ENCODE assay signal across 9 cellular contexts in the genomic region with DNA sequence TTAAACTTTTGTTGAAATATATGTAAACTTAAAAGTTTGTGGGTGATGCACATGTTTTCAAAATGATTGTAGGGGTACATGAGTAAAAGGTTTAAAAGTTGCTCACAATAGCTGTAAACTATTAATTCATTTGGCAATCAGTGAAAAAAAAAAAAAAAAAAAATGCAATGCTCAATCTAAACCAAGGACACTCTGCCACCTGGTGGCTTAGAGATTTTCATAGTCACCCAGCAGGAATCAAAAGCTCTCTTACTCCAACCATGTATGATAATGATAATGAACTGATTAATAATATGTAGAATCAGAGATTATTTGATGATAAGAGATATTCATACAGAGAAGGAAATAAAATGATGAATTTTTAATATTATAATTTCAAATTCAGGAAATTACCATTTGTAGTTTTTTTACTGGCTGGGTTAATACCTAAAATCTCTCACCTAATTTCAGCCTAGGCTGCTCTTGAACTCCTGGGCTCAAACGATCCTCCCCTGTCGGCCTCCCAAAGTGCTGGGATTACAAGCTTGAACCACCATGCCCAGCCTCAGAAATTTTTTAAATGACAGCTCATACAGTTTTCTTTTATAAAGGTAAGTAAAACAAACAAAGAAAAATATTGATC. TPM values are rescaled to one million over a fixed set of nuclear protein-coding genes. Genes with fewer than 3 reads are reported as not detected.
DNase-seq lines count a peak whose midpoint lies in the region; ATAC-seq and TF ChIP-seq lines count a peak whose summit lies in the region.
"Had no signal": no experiment of that assay in that cellular context is flagged by ENCODE, and none has a peak within 500 bp of the region (broad histone marks: within the 10 kb centered on the region; RNA-seq: fewer than 3 reads in every experiment).

No MANE protein-coding gene starts in this region.

- no peaks in the 10 kb centered on the region for H3F3A ChIP-seq in SU-DHL-6 (ENCODE audit: insufficient read depth)

- H3K36me3 ChIP-seq in SU-DHL-6 (ENCODE audit: low read length), result no peaks in the 10 kb centered on the region
- H3K36me3 ChIP-seq: BLaER1 treated with 17β-estradiol and CSF1 and Interleukin-3, amounts not matched to agents 10 nM and 100 nM had no signal

- no peak overlapping the region for H2AFZ ChIP-seq in SU-DHL-6 (ENCODE audit: low read depth, low read length, severe bottlenecking)

- no peaks in the 10 kb centered on the region for H3K4me1 ChIP-seq in foreskin keratinocyte

- ATAC-seq in foreskin keratinocyte (no peak), sciatic nerve (peak; percentile 38)

- H3K27ac ChIP-seq in SU-DHL-6 (ENCODE audit: low read depth, low read length) (no peak overlapping the region), foreskin keratinocyte (no peak overlapping the region)
- H3K27ac ChIP-seq: BLaER1 treated with 17β-estradiol and CSF1 and Interleukin-3, amounts not matched to agents 10 nM and 100 nM had no signal

- TF ChIP-seq RAD21 in Ishikawa (IDR thresholded peaks at IDR 0.05; ENCODE audit: low read depth), result peak; percentile 89

- TF ChIP-seq CTCF in SU-DHL-6 (IDR thresholded peaks at IDR 0.05; ENCODE audit: insufficient read depth, low read length, poor library complexity, severe bottlenecking) (peak; percentile 54), foreskin keratinocyte (conservative IDR thresholded peaks at IDR 0.05) (peak; percentile 70)

- no peak overlapping the region for H3K4me3 ChIP-seq in SU-DHL-6 (ENCODE audit: insufficient read depth, low read length, poor library complexity, severe bottlenecking)
- H3K4me3 ChIP-seq: BLaER1 treated with 17β-estradiol and CSF1 and Interleukin-3, amounts not matched to agents 10 nM and 100 nM had no signal

- H3K9ac ChIP-seq in SU-DHL-6 (ENCODE audit: low read length), result no peak overlapping the region
- H3K9ac ChIP-seq: BLaER1 treated with 17β-estradiol and CSF1 and Interleukin-3, amounts not matched to agents 10 nM and 100 nM had no signal

- DNase-seq in NCI-H1436 (lab: John Stamatoyannopoulos, UW), result peak; percentile 1
- DNase-seq in NCI-H1436 treated with DMSO at 0.1 percent for 48 hours (lab: John Stamatoyannopoulos, UW), result no peak
- DNase-seq in foreskin keratinocyte, result peak in 1 of 2 donors; percentile 6
- no peak for DNase-seq in sciatic nerve (ENCODE audit: low spot score)
- DNase-seq in effector CD4-positive, alpha-beta T cell, result no peak
- no peak for DNase-seq in posterior vena cava (ENCODE audit: low spot score)

- no peaks in the 10 kb centered on the region for H3K9me2 ChIP-seq in SU-DHL-6 (replicated peaks; ENCODE audit: insufficient read depth, low read length)

- intact Hi-C loops in sciatic nerve (cut with DNase I) (no loop called here), posterior vena cava (cut with DNase I) (loop anchor here in 1 of 2 donors (10.0 kb wide), 1 partner anchor 61 kb away; no protein-coding TSS in a partner anchor)

- H3K27me3 ChIP-seq in SU-DHL-6 (ENCODE audit: low read length), result peaks cover 4% of the 10 kb centered on the region; the same call in 1 of the 2 replicates
- peaks cover 9% of the 10 kb centered on the region for H3K27me3 ChIP-seq in foreskin keratinocyte
- H3K27me3 ChIP-seq: BLaER1 treated with 17β-estradiol and CSF1 and Interleukin-3, amounts not matched to agents 10 nM and 100 nM had no signal

- H3K79me2 ChIP-seq in SU-DHL-6 (ENCODE audit: insufficient read depth, low read length), result no peaks in the 10 kb centered on the region

- H4K20me1 ChIP-seq in SU-DHL-6 (ENCODE audit: low read depth, low read length), result no peaks in the 10 kb centered on the region
- H4K20me1 ChIP-seq: BLaER1 treated with 17β-estradiol and CSF1 and Interleukin-3, amounts not matched to agents 10 nM and 100 nM had no signal

- H3K4me2 ChIP-seq in SU-DHL-6 (ENCODE audit: low read depth, low read length, poor library complexity, severe bottlenecking), result no peak overlapping the region
- H3K4me2 ChIP-seq: BLaER1 treated with 17β-estradiol and CSF1 and Interleukin-3, amounts not matched to agents 10 nM and 100 nM had no signal

- H3K9me3 ChIP-seq in SU-DHL-6 (ENCODE audit: insufficient read depth, low read length), result no peaks in the 10 kb centered on the region
- H3K9me3 ChIP-seq: BLaER1 treated with 17β-estradiol and CSF1 and Interleukin-3, amounts not matched to agents 10 nM and 100 nM had no signal

- TF ChIP-seq EP300 in Ishikawa (IDR thresholded peaks at IDR 0.05; ENCODE audit: borderline replicate concordance), result no peak

TF ChIP-seq in Ishikawa, 13 proteins besides CTCF, POLR2A, EP300 and RAD21:
- TF ChIP-seq YY1 (IDR thresholded peaks at IDR 0.05; ENCODE audit: low read depth) (no peak), TAF1 (IDR thresholded peaks at IDR 0.05; ENCODE audit: low read depth) (no peak), NFIC (IDR thresholded peaks at IDR 0.05) (peak; percentile 16; the same call in 1 of the 2 replicates), CEBPB (IDR thresholded peaks at IDR 0.05) (0 out of 2 replicates have a peak, but pooled peaks have one; percentile 14), CREB1 (IDR thresholded peaks at IDR 0.05; ENCODE audit: low read depth) (no peak), EGR1 (IDR thresholded peaks at IDR 0.05) (no peak), FOXM1 (IDR thresholded peaks at IDR 0.05; ENCODE audit: borderline replicate concordance, low read depth) (no peak)
- TF ChIP-seq, protein P1, sequence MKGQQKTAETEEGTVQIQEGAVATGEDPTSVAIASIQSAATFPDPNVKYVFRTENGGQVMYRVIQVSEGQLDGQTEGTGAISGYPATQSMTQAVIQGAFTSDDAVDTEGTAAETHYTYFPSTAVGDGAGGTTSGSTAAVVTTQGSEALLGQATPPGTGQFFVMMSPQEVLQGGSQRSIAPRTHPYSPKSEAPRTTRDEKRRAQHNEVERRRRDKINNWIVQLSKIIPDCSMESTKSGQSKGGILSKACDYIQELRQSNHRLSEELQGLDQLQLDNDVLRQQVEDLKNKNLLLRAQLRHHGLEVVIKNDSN (IDR thresholded peaks at IDR 0.05), result no peak
- TF ChIP-seq, protein P2, sequence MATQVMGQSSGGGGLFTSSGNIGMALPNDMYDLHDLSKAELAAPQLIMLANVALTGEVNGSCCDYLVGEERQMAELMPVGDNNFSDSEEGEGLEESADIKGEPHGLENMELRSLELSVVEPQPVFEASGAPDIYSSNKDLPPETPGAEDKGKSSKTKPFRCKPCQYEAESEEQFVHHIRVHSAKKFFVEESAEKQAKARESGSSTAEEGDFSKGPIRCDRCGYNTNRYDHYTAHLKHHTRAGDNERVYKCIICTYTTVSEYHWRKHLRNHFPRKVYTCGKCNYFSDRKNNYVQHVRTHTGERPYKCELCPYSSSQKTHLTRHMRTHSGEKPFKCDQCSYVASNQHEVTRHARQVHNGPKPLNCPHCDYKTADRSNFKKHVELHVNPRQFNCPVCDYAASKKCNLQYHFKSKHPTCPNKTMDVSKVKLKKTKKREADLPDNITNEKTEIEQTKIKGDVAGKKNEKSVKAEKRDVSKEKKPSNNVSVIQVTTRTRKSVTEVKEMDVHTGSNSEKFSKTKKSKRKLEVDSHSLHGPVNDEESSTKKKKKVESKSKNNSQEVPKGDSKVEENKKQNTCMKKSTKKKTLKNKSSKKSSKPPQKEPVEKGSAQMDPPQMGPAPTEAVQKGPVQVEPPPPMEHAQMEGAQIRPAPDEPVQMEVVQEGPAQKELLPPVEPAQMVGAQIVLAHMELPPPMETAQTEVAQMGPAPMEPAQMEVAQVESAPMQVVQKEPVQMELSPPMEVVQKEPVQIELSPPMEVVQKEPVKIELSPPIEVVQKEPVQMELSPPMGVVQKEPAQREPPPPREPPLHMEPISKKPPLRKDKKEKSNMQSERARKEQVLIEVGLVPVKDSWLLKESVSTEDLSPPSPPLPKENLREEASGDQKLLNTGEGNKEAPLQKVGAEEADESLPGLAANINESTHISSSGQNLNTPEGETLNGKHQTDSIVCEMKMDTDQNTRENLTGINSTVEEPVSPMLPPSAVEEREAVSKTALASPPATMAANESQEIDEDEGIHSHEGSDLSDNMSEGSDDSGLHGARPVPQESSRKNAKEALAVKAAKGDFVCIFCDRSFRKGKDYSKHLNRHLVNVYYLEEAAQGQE (IDR thresholded peaks at IDR 0.05; ENCODE audit: low read depth), result no peak

RNA-seq across cellular contexts. Expression of a gene that starts 46.9 kb away (rescaled TPM):
- total RNA-seq in foreskin keratinocyte (9.9 and 11.5 TPM in 2 replicates), sciatic nerve (22.7 TPM), posterior vena cava (10 to 100 TPM; 61.2 to 70.4 TPM)
- 13.4 and 13.5 TPM in 2 replicates for polyA plus RNA-seq in foreskin keratinocyte
